35 cellular contexts compared by ENCODE assay signal in genomic region chr6:48486373-48486772, GRCh38.
"Had no signal": no experiment of that assay in that cellular context is flagged by ENCODE, and none has a peak within 500 bp of the region (broad histone marks: within the 10 kb centered on the region; RNA-seq: fewer than 3 reads in every experiment).

No MANE protein-coding gene starts in this region.

- H3K9me3 ChIP-seq: MG63 had no signal

- H3K4me3 ChIP-seq: MG63 had no signal

- H3K27me3 ChIP-seq: MG63 had no signal

- DNase-seq: Kasumi-1, MM.1S, MV-4-11, NCI-H1048, NCI-H1092, NCI-H1092 treated with DMSO at 0.1 percent for 48 hours, NCI-H1105, NCI-H1105 treated with DMSO at 0.1 percent for 48 hours, NCI-H1417, NCI-H1417 treated with DMSO at 0.1 percent for 48 hours, NCI-H1436, NCI-H1436 treated with DMSO at 0.1 percent for 48 hours, NCI-H146, NCI-H1694, NCI-H1694 treated with DMSO at 0.1 percent for 48 hours, NCI-H187, NCI-H187 treated with DMSO at 0.1 percent for 48 hours, NCI-H1930, NCI-H2029, NCI-H2029 treated with DMSO at 0.1 percent for 48 hours, NCI-H2081, NCI-H2081 treated with DMSO at 0.1 percent for 48 hours, NCI-H2107, NCI-H2171, NCI-H2171 treated with DMSO at 0.1 percent for 48 hours, NCI-H2227 treated with DMSO at 0.1 percent for 48 hours, NCI-H226, NCI-H345, NCI-H446, NCI-H446 treated with DMSO at 0.1 percent for 48 hours, NCI-H510A, NCI-H510A treated with DMSO at 0.1 percent for 48 hours, NCI-H524, NCI-H524 treated with DMSO at 0.1 percent for 48 hours had no signal

- H3K36me3 ChIP-seq: MG63 had no signal
